ENCODE assay signal across 8 cellular contexts in genomic region chr19:42081584-42082258, GRCh38. TPM values are rescaled to one million over a fixed set of nuclear protein-coding genes. Genes with fewer than 3 reads are reported as not detected.
A peak's percentile ranks its signal among the peaks of the same experiment; 100 is the strongest.
DNase-seq lines count a peak whose midpoint lies in the region; ATAC-seq, FAIRE-seq and TF ChIP-seq lines count a peak whose summit lies in the region.

No MANE protein-coding gene starts in this region.

- H3K4me3 ChIP-seq in BLaER1 (no peak overlapping the region), epithelial cell of proximal tubule (ENCODE audit: low read depth, low read length) (no peak overlapping the region)

- H3K36me3 ChIP-seq in BLaER1, result peaks cover 73% of the 10 kb centered on the region

- H4K20me1 ChIP-seq in BLaER1, result peaks cover 72% of the 10 kb centered on the region

- no peak overlapping the region for H3K27ac ChIP-seq in BLaER1

- peaks cover 52% of the 10 kb centered on the region for H3K4me1 ChIP-seq in BLaER1

- in situ Hi-C loops in SK-MEL-5 (cut with HindIII; ENCODE audit: low pct_unique_long_range_greater_than_20kb, low sequenced_read_pairs), result no loop called here

- DNase-seq in GM18507 (ENCODE audit: extremely low spot score, insufficient read length, low read depth), result no peak
- DNase-seq in SK-MEL-5 (ENCODE audit: low read depth, low spot score), result peak; percentile 67
- DNase-seq in epithelial cell of proximal tubule (ENCODE audit: low read depth), result no peak
- DNase-seq in renal cortical epithelial cell (ENCODE audit: low read depth), result peak; percentile 37

- peak overlapping the region; percentile 12; the same call in 1 of the 2 replicates for H3K4me2 ChIP-seq in BLaER1

- no peak overlapping the region for H3K9ac ChIP-seq in BLaER1

- H3K9me3 ChIP-seq in BLaER1, result no peaks in the 10 kb centered on the region

- no peaks in the 10 kb centered on the region for H3K27me3 ChIP-seq in BLaER1

- peak; percentile 71 for TF ChIP-seq CTCF in epithelial cell of proximal tubule (conservative IDR thresholded peaks at IDR 0.05; ENCODE audit: low read depth, low read length)

- FAIRE-seq in GM18507 (lab: Jason Lieb, UNC), result peak; percentile 77

- ATAC-seq in GM18519 (IDR thresholded peaks at IDR 0.05; ENCODE audit: low FRiP score, unreplicated experiment), result no peak
- ATAC-seq in HG03521 (IDR thresholded peaks at IDR 0.05; ENCODE audit: unreplicated experiment), result no peak
- no peak for ATAC-seq in HG03378 (IDR thresholded peaks at IDR 0.05; ENCODE audit: unreplicated experiment)

RNA-seq across cellular contexts. Expression of gene ZNF574, which starts 5.8 kb away (rescaled TPM):
- 11.9 and 13.8 TPM in 2 replicates for total RNA-seq in SK-MEL-5 (2014; rRNA removed; shearing (Covaris generic))
- 22.1 and 22.3 TPM in 2 replicates for polyA plus RNA-seq in SK-MEL-5 (2015; cell fraction: cytosol; rRNA removed)
- polyA plus RNA-seq in SK-MEL-5 (2015; cell fraction: nucleus; rRNA removed), result 4.5 and 9.5 TPM in 2 replicates
- total RNA-seq in epithelial cell of proximal tubule, result 19.6 and 22.1 TPM in 2 replicates
- total RNA-seq in renal cortical epithelial cell, result 9.6 and 20.5 TPM in 2 replicates

RNA-seq across cellular contexts. Expression of gene GRIK5, which starts 11.7 kb away (rescaled TPM):
- not detected in 2 replicates for total RNA-seq in SK-MEL-5 (2014; rRNA removed; shearing (Covaris generic))
- polyA plus RNA-seq in SK-MEL-5 (2015; cell fraction: cytosol; rRNA removed), result 0.21 and 0.90 TPM in 2 replicates
- polyA plus RNA-seq in SK-MEL-5 (2015; cell fraction: nucleus; rRNA removed), result 1.2 TPM in 2 replicates
- total RNA-seq in epithelial cell of proximal tubule (2.5 and 14.3 TPM in 2 replicates), renal cortical epithelial cell (1.2 and 27.0 TPM in 2 replicates)

RNA-seq across cellular contexts. Expression of gene POU2F2, which starts 50.5 kb away (rescaled TPM):
- not detected in 2 replicates for total RNA-seq in SK-MEL-5 (2014; rRNA removed; shearing (Covaris generic))
- polyA plus RNA-seq in SK-MEL-5 (2015; cell fraction: cytosol; rRNA removed), result 0.05 TPM in 1 of 2 replicates, not detected in the other
- 0.18 and 0.74 TPM in 2 replicates for polyA plus RNA-seq in SK-MEL-5 (2015; cell fraction: nucleus; rRNA removed)
- 0.46 and 3.2 TPM in 2 replicates for total RNA-seq in epithelial cell of proximal tubule
- total RNA-seq in renal cortical epithelial cell, result 0.25 TPM in 1 of 2 replicates, not detected in the other

Comparison
In these comparisons a context has a peak if more than half of its experiments do, and no peak if none do; other contexts are left out.
1. DNase-seq: peak in SK-MEL-5 (single experiment) and renal cortical epithelial cell (single experiment); none in GM18507 (single experiment) and epithelial cell of proximal tubule (single experiment).